Comparison of ENCODE assay signal across 24 cellular contexts in the genomic region with DNA sequence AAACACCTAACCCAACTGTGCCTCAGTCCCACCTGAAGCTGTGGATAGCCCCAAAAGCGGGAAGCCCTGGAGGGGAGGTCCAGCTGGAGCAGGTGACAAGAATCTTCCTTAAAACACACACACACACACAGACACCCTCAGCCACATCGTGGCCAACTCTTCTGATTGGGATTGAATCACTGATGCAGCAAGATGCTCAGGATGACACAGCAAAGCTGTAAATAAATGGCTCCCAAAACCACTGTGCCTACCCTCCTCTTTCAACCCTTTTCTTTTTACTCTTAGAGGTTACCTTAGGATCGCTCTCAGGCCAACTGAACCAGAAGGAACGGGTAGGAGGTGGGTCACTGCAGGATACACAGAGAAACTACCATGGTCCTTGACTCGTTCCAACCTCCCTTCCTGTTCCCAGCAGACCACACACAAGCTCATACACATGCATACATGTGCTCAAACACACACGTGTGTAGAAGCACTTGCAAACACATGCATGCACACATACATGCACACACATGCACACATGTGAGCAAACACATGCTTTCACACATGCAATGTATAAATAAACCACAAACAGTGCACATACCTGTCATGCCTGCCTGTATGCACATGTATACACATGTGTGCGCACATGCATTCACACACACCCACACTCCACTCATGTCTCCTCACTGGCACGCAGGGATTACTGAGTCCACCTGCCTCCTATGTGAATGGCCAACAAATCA. TPM values are rescaled to one million over a fixed set of nuclear protein-coding genes. Genes with fewer than 3 reads are reported as not detected.
"Had no signal": no experiment of that assay in that cellular context is flagged by ENCODE, and none has a peak within 500 bp of the region (broad histone marks: within the 10 kb centered on the region; RNA-seq: fewer than 3 reads in every experiment).

No MANE protein-coding gene starts in this region.

- H3K4me3 Mint-ChIP-seq: naive thymus-derived CD4-positive, alpha-beta T cell; type B pancreatic cell had no signal

- H3K4me3 ChIP-seq: coronary artery, heart right ventricle, sigmoid colon, skin epidermis had no signal

- H3K9me3 ChIP-seq: sigmoid colon had no signal

- DNase-seq: effector CD4-positive, alpha-beta T cell; heart right ventricle; hypothalamus; kidney glomerular epithelial cell; mammary epithelial cell; naive thymus-derived CD4-positive, alpha-beta T cell; sigmoid colon; stimulated activated CD4-positive, alpha-beta T cell treated with anti-CD3 and anti-CD28 coated beads, Interleukin-2, amount 100 ng/mL, for 24 hours; stimulated activated CD4-positive, alpha-beta T cell treated with anti-CD3 and anti-CD28 coated beads, Interleukin-4, amount 100 ng/mL, for 4 hours; stimulated activated naive CD4-positive, alpha-beta T cell had no signal

- FAIRE-seq: frontal cortex, islet of Langerhans, urothelium cell line had no signal

- H3K27ac Mint-ChIP-seq: naive thymus-derived CD4-positive, alpha-beta T cell; type B pancreatic cell had no signal

- H3K36me3 Mint-ChIP-seq: type B pancreatic cell had no signal

- ATAC-seq: naive thymus-derived CD4-positive, alpha-beta T cell had no signal

- H3K27ac ChIP-seq: coronary artery, heart right ventricle, sigmoid colon, skin epidermis had no signal

- H3K4me1 ChIP-seq: sigmoid colon had no signal

- H3K27me3 ChIP-seq: heart right ventricle, sigmoid colon had no signal

- H3K36me3 ChIP-seq: heart right ventricle, sigmoid colon had no signal

RNA-seq across cellular contexts. Expression of a gene that starts 14.4 kb away (rescaled TPM):
- total RNA-seq: chondrocyte; dermis microvascular lymphatic vessel endothelial cell; glomerular endothelial cell; mammary epithelial cell; mesenteric fat pad; mononuclear cell; naive thymus-derived CD4-positive, alpha-beta T cell; omental fat pad; pulmonary artery endothelial cell had no signal
- polyA plus RNA-seq: fibroblast of lung, heart right ventricle, mammary epithelial cell had no signal

RNA-seq across cellular contexts. Expression of a gene that starts 47.7 kb away (rescaled TPM):
- total RNA-seq: dermis microvascular lymphatic vessel endothelial cell; glomerular endothelial cell; mononuclear cell; naive thymus-derived CD4-positive, alpha-beta T cell; pulmonary artery endothelial cell had no signal
- polyA plus RNA-seq: mammary epithelial cell; naive thymus-derived CD4-positive, alpha-beta T cell had no signal
